ENCODE assay signal across 9 cellular contexts in genomic region chr10:128046934-128047251, GRCh38.
DNase-seq lines count a peak whose midpoint lies in the region; ATAC-seq and TF ChIP-seq lines count a peak whose summit lies in the region.
"Had no signal": no experiment of that assay in that cellular context is flagged by ENCODE, and none has a peak within 500 bp of the region (broad histone marks: within the 10 kb centered on the region; RNA-seq: fewer than 3 reads in every experiment).

No MANE protein-coding gene starts in this region.

- no peaks in the 10 kb centered on the region for H3K79me2 ChIP-seq in PC-3 (ENCODE audit: low read length)

- H3K27me3 ChIP-seq in heart right ventricle (no peaks in the 10 kb centered on the region), PC-3 (ENCODE audit: low read length) (no peaks in the 10 kb centered on the region), upper lobe of right lung (no peaks in the 10 kb centered on the region)

- H3K36me3 ChIP-seq in heart right ventricle (peaks cover 0 to 24% (median 0%) of the 10 kb centered on the region in 9 donors), PC-3 (ENCODE audit: low read depth, low read length) (no peaks in the 10 kb centered on the region), upper lobe of right lung (no peaks in the 10 kb centered on the region)

- peaks cover 85 to 86% of the 10 kb centered on the region in 2 donors for H3K4me1 Mint-ChIP-seq in immature natural killer cell

- peaks cover 11 to 46% (median 31%) of the 10 kb centered on the region in 3 donors for H3K27me3 Mint-ChIP-seq in immature natural killer cell (ENCODE audit: low read depth in 3 of 3)

- no peaks in the 10 kb centered on the region for H3K9me3 ChIP-seq in heart right ventricle
- no peaks in the 10 kb centered on the region for H3K9me3 ChIP-seq in PC-3 (ENCODE audit: low read length)
- H3K9me3 ChIP-seq in upper lobe of right lung, result no peaks in the 10 kb centered on the region

- no TSS peak for BruUV-seq in PC-3 (replicated peaks; lab: Mats Ljungman, UMichigan)

- TF ChIP-seq CTCF in heart right ventricle (IDR thresholded peaks at IDR 0.05) (no peak), PC-3 (conservative IDR thresholded peaks at IDR 0.05; ENCODE audit: low read depth, low read length) (no peak), upper lobe of right lung (IDR thresholded peaks at IDR 0.05) (no peak)

- peak overlapping the region; percentile 95 for H3K4me2 ChIP-seq in PC-3 (ENCODE audit: low read length)

- peak overlapping the region; percentile 88 to 94 (median 92) for H3K4me3 Mint-ChIP-seq in immature natural killer cell

- H3K36me3 Mint-ChIP-seq in immature natural killer cell, result peaks cover 11 to 30% (median 18%) of the 10 kb centered on the region in 3 donors

- no peaks in the 10 kb centered on the region for H3K9me2 ChIP-seq in PC-3 (replicated peaks; ENCODE audit: low read length)

- H3K27ac ChIP-seq in heart right ventricle, result peak overlapping the region in 6 of 10 donors; percentile 31 to 95 (median 74)
- H3K27ac ChIP-seq in PC-3 (ENCODE audit: low read length), result 0 out of 2 replicates have a peak overlapping the region, but pooled peaks have one; percentile 71
- peak overlapping the region; percentile 83 for H3K27ac ChIP-seq in upper lobe of right lung

- H2AFZ ChIP-seq in PC-3 (ENCODE audit: low read length), result peak overlapping the region; percentile 78

- intact Hi-C loops in heart right ventricle (cut with DNase I), result no loop called here
- intact Hi-C loops in left ventricle myocardium superior (cut with micrococcal nuclease), result no loop called here
- intact Hi-C loops in PC-3 (cut with micrococcal nuclease), result no loop called here
- intact Hi-C loops in upper lobe of right lung (cut with DNase I), result no loop called here

- H3K4me1 ChIP-seq in heart right ventricle (peaks cover 13 to 74% (median 42%) of the 10 kb centered on the region in 9 donors), PC-3 (ENCODE audit: insufficient read depth, low read length) (peaks cover 23% of the 10 kb centered on the region), upper lobe of right lung (peaks cover 29% of the 10 kb centered on the region)

- H4K20me1 ChIP-seq in PC-3 (ENCODE audit: low read length), result no peaks in the 10 kb centered on the region

- ATAC-seq in heart right ventricle, result peak in 1 of 8 donors; percentile 46
- ATAC-seq in left ventricle myocardium superior, result no peak
- ATAC-seq in PC-3, result peak; percentile 1; the same call in 1 of the 2 replicates
- no peak for ATAC-seq in upper lobe of right lung
- no peak for ATAC-seq in HG02840 (IDR thresholded peaks at IDR 0.05; ENCODE audit: low FRiP score, unreplicated experiment)

- POLR2A ChIA-PET in PC-3 (lab: Charles Lee; ENCODE audit: unreplicated experiment), result no interaction called here

- no peaks in the 10 kb centered on the region for H3F3A ChIP-seq in PC-3 (ENCODE audit: low read length, unreplicated experiment)

- H3K9me3 Mint-ChIP-seq in immature natural killer cell, result no peaks in the 10 kb centered on the region

- CTCF ChIA-PET in PC-3 (lab: Charles Lee), result interaction anchor here (1.1 to 1.6 kb wide), 2 partner anchors 23 to 175 kb away, joined by 3 to 8 read pairs; no protein-coding TSS in a partner anchor

- WGBS in heart right ventricle, 2 donors, result 95 to 96% methylated on average over 10 of the region's 10 CpGs

- H3K27ac Mint-ChIP-seq in immature natural killer cell, result peak overlapping the region; percentile 98 to 99 (median 99)

- H3K9ac ChIP-seq in PC-3 (ENCODE audit: low read length), result peak overlapping the region; percentile 77

- peak overlapping the region in 1 of 10 donors; percentile 70 for H3K4me3 ChIP-seq in heart right ventricle
- H3K4me3 ChIP-seq in PC-3 (ENCODE audit: low read length), result peak overlapping the region; percentile 77; the same call in 1 of the 2 replicates
- H3K4me3 ChIP-seq in upper lobe of right lung, result peak overlapping the region; percentile 52

- DNase-seq in heart right ventricle (no peak), left ventricle myocardium superior (no peak), PC-3 (no peak), immature natural killer cell (no peak), upper lobe of right lung (no peak), NCI-H82 (lab: John Stamatoyannopoulos, UW) (no peak), NCI-H2081 (lab: John Stamatoyannopoulos, UW) (no peak)
- DNase-seq: COR-L47 had no signal
